Comparison of ENCODE assay signal across 10 cellular contexts in the genomic region with DNA sequence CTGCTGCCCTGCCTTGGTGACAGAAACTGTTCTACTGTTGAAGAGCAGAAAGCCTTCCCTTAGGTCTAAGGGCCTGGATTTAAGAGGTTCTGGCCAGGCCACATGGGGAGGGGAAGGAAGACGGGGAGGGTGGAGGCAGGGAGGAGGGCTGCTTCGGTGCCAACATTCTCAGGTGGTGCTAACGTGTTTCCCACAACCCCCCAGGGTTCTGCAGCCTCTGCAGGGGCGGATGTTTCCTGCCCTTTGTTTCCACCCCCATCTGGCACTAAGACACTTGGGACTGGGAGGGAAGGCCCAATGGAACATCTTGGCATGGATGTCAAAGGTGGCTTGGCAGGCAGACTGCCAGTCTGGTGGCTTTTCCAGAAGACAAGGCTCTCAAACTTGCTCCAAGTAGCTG. TPM values are rescaled to one million over a fixed set of nuclear protein-coding genes. Genes with fewer than 3 reads are reported as not detected.
DNase-seq lines count a peak whose midpoint lies in the region; TF ChIP-seq lines count a peak whose summit lies in the region.
"Had no signal": no experiment of that assay in that cellular context is flagged by ENCODE, and none has a peak within 500 bp of the region (broad histone marks: within the 10 kb centered on the region; RNA-seq: fewer than 3 reads in every experiment).

No MANE protein-coding gene starts in this region.

- TF ChIP-seq CTCF in chondrocyte (IDR thresholded peaks at IDR 0.05) = no peak
- TF ChIP-seq CTCF in transverse colon (IDR thresholded peaks at IDR 0.05) = no peak

- intact Hi-C loops in transverse colon (cut with DNase I; ENCODE audit: low total_unique reads) = no loop called here

- no peak overlapping the region for H3K4me3 ChIP-seq in mesodermal cell (ENCODE audit: extremely low read depth, insufficient read depth, low read length, poor library complexity, severe bottlenecking)
- no peak overlapping the region for H3K4me3 ChIP-seq in transverse colon
- H3K4me3 ChIP-seq: GM12878 had no signal

- peak overlapping the region; percentile 89 for H3K27ac ChIP-seq in mesodermal cell (ENCODE audit: low read depth, low read length, severe bottlenecking)
- peak overlapping the region; percentile 77 to 92 (median 90) for H3K27ac ChIP-seq in transverse colon

- DNase-seq in activated T-cell treated with anti-CD3 and anti-CD28 coated beads, Interleukin-2, amount 50 U/mL, for 24 hours = no peak
- DNase-seq in activated T-cell treated with anti-CD3 and anti-CD28 coated beads for 4 hours = no peak
- DNase-seq in chondrocyte (ENCODE audit: low spot score) = no peak
- DNase-seq in transverse colon = no peak
- no peak for DNase-seq in HPDE6-E6E7 (ENCODE audit: extremely low spot score)
- DNase-seq in SIG-M5 (lab: John Stamatoyannopoulos, UW) = no peak
- DNase-seq in activated gamma-delta T cell treated with Interleukin-2 at 50 U/mL for 16 hours = no peak
- DNase-seq: stimulated activated CD4-positive, alpha-beta T cell treated with anti-CD3 and anti-CD28 coated beads, Interleukin-1b, Interleukin-23, amount 100 ng/mL, for 48 hours had no signal

- WGBS in mesodermal cell (ENCODE audit: insufficient coverage in 2 of 2), 2 experiments = 75 to 94% methylated on average over 3 to 4 of the region's 4 CpGs
- 63% methylated on average over 4 of the region's 4 CpGs; no CpG with 5 or more reads in 1 of the 2 donors for WGBS in transverse colon (ENCODE audit: low coverage in 1 of 2), 2 donors

- peak overlapping the region; percentile 68 for H3K4me3 Mint-ChIP-seq in activated T-cell treated with anti-CD3 and anti-CD28 coated beads, Interleukin-2, amount 50 U/mL, for 24 hours
- H3K4me3 Mint-ChIP-seq in chondrocyte (ENCODE audit: unreplicated experiment) = no peak overlapping the region

- no peak for TF ChIP-seq EP300 in transverse colon (IDR thresholded peaks at IDR 0.05; ENCODE audit: low read depth)

- H3K27ac Mint-ChIP-seq in activated T-cell treated with anti-CD3 and anti-CD28 coated beads, Interleukin-2, amount 50 U/mL, for 24 hours = no peak overlapping the region
- H3K27ac Mint-ChIP-seq in chondrocyte (ENCODE audit: unreplicated experiment) = peak overlapping the region; percentile 89

- no peaks in the 10 kb centered on the region for H3K27me3 Mint-ChIP-seq in activated T-cell treated with anti-CD3 and anti-CD28 coated beads, Interleukin-2, amount 50 U/mL, for 24 hours
- H3K27me3 Mint-ChIP-seq in chondrocyte (ENCODE audit: low read depth) = no peaks in the 10 kb centered on the region

- H3K36me3 ChIP-seq in mesodermal cell (ENCODE audit: control insufficient read depth, insufficient read depth, low read length) = peaks cover 59% of the 10 kb centered on the region
- peaks cover 0 to 10% (median 0%) of the 10 kb centered on the region in 4 donors for H3K36me3 ChIP-seq in transverse colon

- in situ Hi-C loops in transverse colon (cut with MboI; ENCODE audit: low pct_ligation_motif_present in 1 of 4, low pct_unique_long_range_greater_than_20kb in 1 of 4, low sequenced_read_pairs in 3 of 4) = loop anchor here (5.0 to 25.0 kb wide), 3 partner anchors 95 to 177 kb away; no protein-coding TSS in a partner anchor

- H3K4me1 ChIP-seq in mesodermal cell (ENCODE audit: control insufficient read depth, insufficient read depth, low read length, poor library complexity, severe bottlenecking) (peaks cover 76% of the 10 kb centered on the region), transverse colon (peaks cover 24 to 79% (median 48%) of the 10 kb centered on the region in 4 donors)

- peaks cover 93% of the 10 kb centered on the region for H3K36me3 Mint-ChIP-seq in activated T-cell treated with anti-CD3 and anti-CD28 coated beads, Interleukin-2, amount 50 U/mL, for 24 hours (ENCODE audit: low read depth)
- peaks cover 15% of the 10 kb centered on the region for H3K36me3 Mint-ChIP-seq in chondrocyte (ENCODE audit: low read depth)

- H3K4me1 Mint-ChIP-seq in activated T-cell treated with anti-CD3 and anti-CD28 coated beads, Interleukin-2, amount 50 U/mL, for 24 hours (ENCODE audit: low read depth) = peaks cover 58% of the 10 kb centered on the region
- peaks cover 85% of the 10 kb centered on the region for H3K4me1 Mint-ChIP-seq in chondrocyte (ENCODE audit: low read depth)

- H3K9me3 ChIP-seq in mesodermal cell (ENCODE audit: control insufficient read depth, low read length) (no peaks in the 10 kb centered on the region), transverse colon (no peaks in the 10 kb centered on the region)

- TF ChIP-seq POLR2A in transverse colon (IDR thresholded peaks at IDR 0.05) = no peak

- H3K9me3 Mint-ChIP-seq in activated T-cell treated with anti-CD3 and anti-CD28 coated beads, Interleukin-2, amount 50 U/mL, for 24 hours = no peaks in the 10 kb centered on the region
- no peaks in the 10 kb centered on the region for H3K9me3 Mint-ChIP-seq in chondrocyte (ENCODE audit: low read depth)

- H3K27me3 ChIP-seq in transverse colon = no peaks in the 10 kb centered on the region

RNA-seq across cellular contexts. Expression of a gene that starts 12.7 kb away (rescaled TPM):
- total RNA-seq in chondrocyte (3.3 to 9.0 TPM (median 8.8 TPM) in 3 replicates), transverse colon (10 to 100 TPM in 2 of 4 donors, 1 to 10 TPM in 2; 9.1 to 32.5 (median 14.7) TPM)
- polyA plus RNA-seq in mesodermal cell (2013, experiment 1 of 2) = 1.3 TPM
- 2.1 TPM for polyA plus RNA-seq in mesodermal cell (2013, experiment 2 of 2)

RNA-seq across cellular contexts. Expression of a gene that starts 25.7 kb away (rescaled TPM):
- total RNA-seq in chondrocyte (26.6 to 30.2 TPM (median 30.1 TPM) in 3 replicates), transverse colon (10 to 100 TPM in 3 of 4 donors, 1 to 10 TPM in 1; 5.4 to 73.3 (median 36.9) TPM)
- 25.9 TPM for polyA plus RNA-seq in mesodermal cell (2013, experiment 1 of 2)
- polyA plus RNA-seq in mesodermal cell (2013, experiment 2 of 2) = 25.3 TPM

RNA-seq across cellular contexts. Expression of a gene that starts 37.6 kb away (rescaled TPM):
- 29.4 to 43.1 TPM (median 31.3 TPM) in 3 replicates for total RNA-seq in chondrocyte
- polyA plus RNA-seq in mesodermal cell (2013, experiment 1 of 2) = 23.9 TPM
- polyA plus RNA-seq in mesodermal cell (2013, experiment 2 of 2) = 26.9 TPM
- total RNA-seq in transverse colon = 10 to 100 TPM; 32.4 to 88.8 (median 58.9) TPM

RNA-seq across cellular contexts. Expression of a gene that starts 42.4 kb away (rescaled TPM):
- 0.47 to 0.95 TPM (median 0.68 TPM) in 3 replicates for total RNA-seq in chondrocyte
- 0.52 TPM for polyA plus RNA-seq in mesodermal cell (2013, experiment 1 of 2)
- 0.56 TPM for polyA plus RNA-seq in mesodermal cell (2013, experiment 2 of 2)
- under 1 TPM in 3 of 4 donors, not detected in 1; 0.27 to 0.60 (median 0.48) TPM for total RNA-seq in transverse colon
